Comparison of ENCODE assay signal across 29 cellular contexts in genomic region chr17:74392848-74393247, GRCh38. TPM values are rescaled to one million over a fixed set of nuclear protein-coding genes. Genes with fewer than 3 reads are reported as not detected.
DNase-seq lines count a peak whose midpoint lies in the region; ATAC-seq, FAIRE-seq and TF ChIP-seq lines count a peak whose summit lies in the region.
"Had no signal": no experiment of that assay in that cellular context is flagged by ENCODE, and none has a peak within 500 bp of the region (broad histone marks: within the 10 kb centered on the region; RNA-seq: fewer than 3 reads in every experiment).

No MANE protein-coding gene starts in this region.

- H3K4me3 ChIP-seq in Jurkat, Clone E6-1 (ENCODE audit: low read length), result no peak overlapping the region
- H3K4me3 ChIP-seq in K562, result no peak overlapping the region
- no peak overlapping the region for H3K4me3 ChIP-seq in thoracic aorta
- no peak overlapping the region for H3K4me3 ChIP-seq in left lung
- H3K4me3 ChIP-seq: HAP-1, lower lobe of right lung, prostate gland, SK-N-MC, skin epidermis had no signal

- no TSS peak for BruUV-seq in K562 (replicated peaks; lab: Mats Ljungman, UMichigan)

- intact Hi-C loops in K562 (cut with micrococcal nuclease) (no loop called here), left lung (cut with DNase I) (no loop called here)

- TF ChIP-seq RAD21 in K562 (CRISPR knock-in tag; conservative IDR thresholded peaks at IDR 0.05 in 1 of 2, IDR thresholded peaks at IDR 0.05 in 1 of 2), result no peak

- H3K27ac Mint-ChIP-seq in activated T-cell treated with anti-CD3 and anti-CD28 coated beads, Interleukin-2, amount 50 U/mL, for 72 hours, result no peak overlapping the region
- H3K27ac Mint-ChIP-seq: activated CD4-positive, alpha-beta T cell treated with anti-CD3 and anti-CD28 coated beads, Interleukin-2, amount 10 ng/mL, durations not matched to agents 7 days and 5 days; activated CD8-positive, alpha-beta memory T cell treated with anti-CD3 and anti-CD28 coated beads, Interleukin-2, amount 10 ng/mL, durations not matched to agents 7 days and 5 days; activated naive CD8-positive, alpha-beta T cell treated with anti-CD3 and anti-CD28 coated beads for 36 hours; activated T-helper 17 cell treated with anti-CD3 and anti-CD28 coated beads, Interleukin-2, amount 50 U/mL, for 72 hours; stimulated activated naive B cell treated with anti-CD40 and anti-IgM and Interleukin-4, amounts not matched to agents 10 μg/mL and 1 μg/mL and 100 μg/mL, for 72 hours had no signal

- CTCF ChIA-PET in K562 (lab: Yijun Ruan, JAX; ENCODE audit: low intra/inter-chr PET ratio), result interaction anchor here (1.5 kb wide), 1 partner anchor 14 kb away, joined by 3 read pairs; no protein-coding TSS in a partner anchor

- TF ChIP-seq EP300 in K562 (IDR thresholded peaks at IDR 0.05; ENCODE audit: low read length), result no peak

- peaks cover 6% of the 10 kb centered on the region for H3K27me3 Mint-ChIP-seq in activated T-cell treated with anti-CD3 and anti-CD28 coated beads, Interleukin-2, amount 50 U/mL, for 72 hours (ENCODE audit: low read depth)
- H3K27me3 Mint-ChIP-seq: activated naive CD8-positive, alpha-beta T cell treated with anti-CD3 and anti-CD28 coated beads for 36 hours; activated T-helper 17 cell treated with anti-CD3 and anti-CD28 coated beads, Interleukin-2, amount 50 U/mL, for 72 hours had no signal

- TF ChIP-seq POLR2A in K562 (conservative IDR thresholded peaks at IDR 0.05), result no peak

- 0% methylated on average over 5 of the region's 5 CpGs for WGBS in K562 (ENCODE audit: insufficient coverage, low coverage, missing lambda C conversion rate)

- H3K27me3 ChIP-seq in K562 (ENCODE audit: control insufficient read depth in 2 of 2, insufficient read depth in 2 of 2, low read length in 2 of 2) (peaks cover 12 to 17% of the 10 kb centered on the region in 2 experiments), thoracic aorta (replicated peaks; ENCODE audit: insufficient read depth) (no peaks in the 10 kb centered on the region), left lung (no peaks in the 10 kb centered on the region)

- in situ Hi-C loops in K562 (cut with MboI), result no loop called here

- H3K4me3 Mint-ChIP-seq in activated T-cell treated with anti-CD3 and anti-CD28 coated beads, Interleukin-2, amount 50 U/mL, for 72 hours, result no peak overlapping the region
- H3K4me3 Mint-ChIP-seq: activated CD4-positive, alpha-beta T cell treated with anti-CD3 and anti-CD28 coated beads, Interleukin-2, amount 10 ng/mL, durations not matched to agents 7 days and 5 days; activated CD8-positive, alpha-beta memory T cell treated with anti-CD3 and anti-CD28 coated beads, Interleukin-2, amount 10 ng/mL, durations not matched to agents 7 days and 5 days; activated naive CD8-positive, alpha-beta T cell treated with anti-CD3 and anti-CD28 coated beads for 36 hours; activated T-helper 17 cell treated with anti-CD3 and anti-CD28 coated beads, Interleukin-2, amount 50 U/mL, for 72 hours; stimulated activated naive B cell treated with anti-CD40 and anti-IgM and Interleukin-4, amounts not matched to agents 10 μg/mL and 1 μg/mL and 100 μg/mL, for 72 hours had no signal

- peak; percentile 52 for FAIRE-seq in K562 (lab: Jason Lieb, UNC)
- FAIRE-seq: RCC 7860 had no signal

- no peaks in the 10 kb centered on the region for H3K9me3 Mint-ChIP-seq in activated T-cell treated with anti-CD3 and anti-CD28 coated beads, Interleukin-2, amount 50 U/mL, for 72 hours
- H3K9me3 Mint-ChIP-seq: activated CD4-positive, alpha-beta T cell treated with anti-CD3 and anti-CD28 coated beads, Interleukin-2, amount 10 ng/mL, durations not matched to agents 7 days and 5 days; activated naive CD8-positive, alpha-beta T cell treated with anti-CD3 and anti-CD28 coated beads for 36 hours; activated T-helper 17 cell treated with anti-CD3 and anti-CD28 coated beads, Interleukin-2, amount 50 U/mL, for 72 hours; stimulated activated naive B cell treated with anti-CD40 and anti-IgM and Interleukin-4, amounts not matched to agents 10 μg/mL and 1 μg/mL and 100 μg/mL, for 72 hours had no signal

- ATAC-seq in K562 (peak; percentile 83), thoracic aorta (ENCODE audit: insufficient number of reproducible peaks, low FRiP score, low read depth) (no peak), left lung (no peak)
- no peak for ATAC-seq in activated T-cell treated with anti-CD3 and anti-CD28 coated beads, Interleukin-2, amount 50 U/mL, for 72 hours (replicated peaks in 1 of 2)
- ATAC-seq: activated CD8-positive, alpha-beta memory T cell treated with anti-CD3 and anti-CD28 coated beads, Interleukin-2, amount 10 ng/mL, durations not matched to agents 7 days and 5 days; activated T-helper 17 cell treated with anti-CD3 and anti-CD28 coated beads, Interleukin-2, amount 50 U/mL, for 72 hours; foreskin keratinocyte; lower lobe of right lung; stimulated activated naive B cell treated with anti-CD40 and anti-IgM and Interleukin-4, amounts not matched to agents 10 μg/mL and 1 μg/mL and 100 μg/mL, for 72 hours had no signal

- H3K9me3 ChIP-seq in K562 (replicated peaks; ENCODE audit: control insufficient read depth, insufficient read depth, low read depth, low read length) (no peaks in the 10 kb centered on the region; the same call in 1 of the 2 replicates), thoracic aorta (no peaks in the 10 kb centered on the region), left lung (no peaks in the 10 kb centered on the region)
- H3K9me3 ChIP-seq: HAP-1, lower lobe of right lung, prostate gland had no signal

- H3K36me3 ChIP-seq in K562 (ENCODE audit: control insufficient read depth, insufficient read depth, low read length), result no peaks in the 10 kb centered on the region
- H3K36me3 ChIP-seq in thoracic aorta, result no peaks in the 10 kb centered on the region
- H3K36me3 ChIP-seq in left lung, result no peaks in the 10 kb centered on the region
- H3K36me3 ChIP-seq: HAP-1, lower lobe of right lung, prostate gland had no signal

- H3K4me1 Mint-ChIP-seq in activated T-cell treated with anti-CD3 and anti-CD28 coated beads, Interleukin-2, amount 50 U/mL, for 72 hours (ENCODE audit: low read depth), result no peaks in the 10 kb centered on the region
- H3K4me1 Mint-ChIP-seq: activated CD4-positive, alpha-beta T cell treated with anti-CD3 and anti-CD28 coated beads, Interleukin-2, amount 10 ng/mL, durations not matched to agents 7 days and 5 days; activated CD8-positive, alpha-beta memory T cell treated with anti-CD3 and anti-CD28 coated beads, Interleukin-2, amount 10 ng/mL, durations not matched to agents 7 days and 5 days; activated naive CD8-positive, alpha-beta T cell treated with anti-CD3 and anti-CD28 coated beads for 36 hours; activated T-helper 17 cell treated with anti-CD3 and anti-CD28 coated beads, Interleukin-2, amount 50 U/mL, for 72 hours had no signal

- H3K4me1 ChIP-seq in K562 (replicated peaks in 1 of 2; ENCODE audit: control insufficient read depth in 2 of 2, insufficient read depth in 2 of 2, low read length in 2 of 2) (peaks cover 0 to 11% of the 10 kb centered on the region in 2 experiments; a peak in 3 of 5 replicates), thoracic aorta (ENCODE audit: control insufficient read depth in 1 of 2, low read depth in 2 of 2) (peaks cover 13 to 30% of the 10 kb centered on the region in 2 donors), left lung (no peaks in the 10 kb centered on the region)
- H3K4me1 ChIP-seq: foreskin keratinocyte, HAP-1, lower lobe of right lung, prostate gland had no signal

- H3K36me3 Mint-ChIP-seq in activated T-cell treated with anti-CD3 and anti-CD28 coated beads, Interleukin-2, amount 50 U/mL, for 72 hours (ENCODE audit: insufficient read depth in 2 of 2), result no peaks in the 10 kb centered on the region
- H3K36me3 Mint-ChIP-seq: activated CD8-positive, alpha-beta memory T cell treated with anti-CD3 and anti-CD28 coated beads, Interleukin-2, amount 10 ng/mL, durations not matched to agents 7 days and 5 days; activated naive CD8-positive, alpha-beta T cell treated with anti-CD3 and anti-CD28 coated beads for 36 hours; stimulated activated naive B cell treated with anti-CD40 and anti-IgM and Interleukin-4, amounts not matched to agents 10 μg/mL and 1 μg/mL and 100 μg/mL, for 72 hours had no signal

- H3K9ac ChIP-seq in K562 (ENCODE audit: insufficient read depth in 1 of 2, low read depth in 2 of 2, low read length in 2 of 2), result no peak overlapping the region

- no peaks in the 10 kb centered on the region for H3K79me2 ChIP-seq in K562 (ENCODE audit: control insufficient read depth, insufficient read depth, low read length)

- no peaks in the 10 kb centered on the region for H3K9me1 ChIP-seq in K562 (ENCODE audit: control insufficient read depth, insufficient read depth, low read length)

- DNase-seq in DMS 273 (lab: John Stamatoyannopoulos, UW; ENCODE audit: unreplicated experiment) (peak; percentile 54), DMS 273 treated with DMSO at 0.1 percent for 48 hours (lab: John Stamatoyannopoulos, UW) (no peak), K562 (ENCODE audit: extremely low read depth in 1 of 4, low spot score in 3 of 4) (peak; percentile 18 to 61 (median 44)), thoracic aorta (ENCODE audit: low spot score) (no peak), left lung (no peak)
- peak; percentile 38 for DNase-seq in Jurkat, Clone E6-1 (ENCODE audit: low read depth, low spot score)
- no peak for DNase-seq in activated T-cell treated with anti-CD3 and anti-CD28 coated beads, Interleukin-2, amount 50 U/mL, for 72 hours
- DNase-seq in activated effector memory CD4-positive, alpha-beta T cell treated with anti-CD3 and anti-CD28 coated beads, Interleukin-2, amount 50 U/mL, for 16 hours, result no peak
- DNase-seq: activated CD4-positive, alpha-beta T cell treated with anti-CD3 and anti-CD28 coated beads, Interleukin-2, amount 10 ng/mL, durations not matched to agents 7 days and 5 days; activated CD8-positive, alpha-beta memory T cell treated with anti-CD3 and anti-CD28 coated beads, Interleukin-2, amount 10 ng/mL, durations not matched to agents 7 days and 5 days; activated naive CD8-positive, alpha-beta T cell treated with anti-CD3 and anti-CD28 coated beads for 36 hours; AML-193; DND-41; effector CD8-positive, alpha-beta T cell; foreskin keratinocyte; islet precursor cell; Kasumi-1; lower lobe of right lung; NCI-H2029; stimulated activated naive B cell treated with anti-CD40 and anti-IgM and Interleukin-4, amounts not matched to agents 10 μg/mL and 1 μg/mL and 100 μg/mL, for 72 hours had no signal

- H3K4me2 ChIP-seq in K562 (ENCODE audit: insufficient read depth, low read length), result 0 out of 2 replicates have a peak overlapping the region, but pooled peaks have one; percentile 11

- POLR2A ChIA-PET in K562 (lab: Yijun Ruan, JAX), result no interaction called here

- no peaks in the 10 kb centered on the region for H4K20me1 ChIP-seq in K562 (replicated peaks; ENCODE audit: control insufficient read depth, insufficient read depth, low read length)

- TF ChIP-seq CTCF in K562 (IDR thresholded peaks at IDR 0.05 in 2 of 3, conservative IDR thresholded peaks at IDR 0.05 in 1 of 3; ENCODE audit: insufficient read depth in 2 of 3, low read depth in 1 of 3, low read length in 3 of 3), result no peak
- no peak for TF ChIP-seq CTCF in thoracic aorta (IDR thresholded peaks at IDR 0.05)
- no peak for TF ChIP-seq CTCF in left lung (IDR thresholded peaks at IDR 0.05)

- H2AFZ ChIP-seq in K562 (ENCODE audit: low read depth, low read length), result peak overlapping the region; percentile 62; the same call in 1 of the 2 replicates

- H3K27ac ChIP-seq in K562 (ENCODE audit: extremely low read depth, low read depth, low read length) (no peak overlapping the region), thoracic aorta (peak overlapping the region; percentile 15 to 37), left lung (no peak overlapping the region)
- H3K27ac ChIP-seq: 22Rv1, foreskin keratinocyte, lower lobe of right lung, prostate gland, SK-N-MC, skin epidermis had no signal

RNA-seq across cellular contexts. Expression of gene GPR142, which starts 25.5 kb away (rescaled TPM):
- not detected for polyA plus RNA-seq in Jurkat, Clone E6-1 (2012; ENCODE audit: insufficient read depth, insufficient read length)
- not detected in 2 replicates for total RNA-seq in K562 (2011; cell fraction: chromatin; rRNA removed; ENCODE audit: low replicate concordance)
- total RNA-seq in K562 (2011; cell fraction: nucleolus; rRNA removed), result not detected in 2 replicates
- total RNA-seq in K562 (2011; cell fraction: nucleoplasm; rRNA removed), result not detected in 2 replicates
- total RNA-seq in K562 (2014; rRNA removed) (not detected in 2 replicates), K562 (2014; rRNA removed; fragmentation: Illumina TruSeq; extraction: Trizol) (not detected in 2 replicates), K562 (2015; rRNA removed; fragmentation: Illumina TruSeq; extraction: Trizol) (not detected in 2 replicates), K562 (2021) (not detected in 2 replicates), thoracic aorta (not detected), left lung (not detected)
- polyA plus RNA-seq in K562 (2011; rRNA removed) (not detected in 2 replicates), K562 (2014; fragmentation: Illumina TruSeq; extraction: Trizol) (not detected in 2 replicates), K562 (2014; fragmentation: Nextera tagmentation; extraction: Ambion mirVana) (not detected), K562 (2014; rRNA removed) (not detected in 2 replicates)
- not detected in 2 replicates for polyA plus RNA-seq in K562 (2011; cell fraction: cytosol; rRNA removed)
- polyA plus RNA-seq in K562 (2011; cell fraction: nucleus; rRNA removed), result not detected in 2 replicates
- not detected in 2 replicates for polyA plus RNA-seq in K562 (2012)
- not detected in 2 replicates for polyA minus RNA-seq in K562 (2011; rRNA and poly(A)+ RNA removed)
- not detected in 2 replicates for polyA minus RNA-seq in K562 (2011; cell fraction: cytosol; rRNA and poly(A)+ RNA removed)
- polyA minus RNA-seq in K562 (2011; cell fraction: nucleus; rRNA and poly(A)+ RNA removed), result not detected in 2 replicates
- total RNA-seq in activated T-cell treated with anti-CD3 and anti-CD28 coated beads, Interleukin-2, amount 50 U/mL, for 72 hours, result not detected
- total RNA-seq: activated CD4-positive, alpha-beta T cell treated with anti-CD3 and anti-CD28 coated beads, Interleukin-2, amount 10 ng/mL, durations not matched to agents 7 days and 5 days; activated CD8-positive, alpha-beta memory T cell treated with anti-CD3 and anti-CD28 coated beads, Interleukin-2, amount 10 ng/mL, durations not matched to agents 7 days and 5 days; activated naive CD8-positive, alpha-beta T cell treated with anti-CD3 and anti-CD28 coated beads for 36 hours; activated T-helper 17 cell treated with anti-CD3 and anti-CD28 coated beads, Interleukin-2, amount 50 U/mL, for 72 hours; foreskin keratinocyte; lower lobe of right lung; T-helper 2 cell treated with Interferon-gamma antibody and Interleukin-4, amounts not matched to agents 100 ng/mL and 5 ng/mL, for 36 hours had no signal
- polyA plus RNA-seq: foreskin keratinocyte had no signal

RNA-seq across cellular contexts. Expression of gene BTBD17, which starts 31.2 kb away (rescaled TPM):
- polyA plus RNA-seq in Jurkat, Clone E6-1 (2012; ENCODE audit: insufficient read depth, insufficient read length), result not detected
- not detected in 2 replicates for total RNA-seq in K562 (2011; cell fraction: chromatin; rRNA removed; ENCODE audit: low replicate concordance)
- not detected in 2 replicates for total RNA-seq in K562 (2011; cell fraction: nucleolus; rRNA removed)
- total RNA-seq in K562 (2011; cell fraction: nucleoplasm; rRNA removed), result not detected in 2 replicates
- total RNA-seq in K562 (2014; rRNA removed) (not detected in 2 replicates), K562 (2014; rRNA removed; fragmentation: Illumina TruSeq; extraction: Trizol) (not detected in 2 replicates), K562 (2015; rRNA removed; fragmentation: Illumina TruSeq; extraction: Trizol) (not detected in 2 replicates), K562 (2021) (not detected in 2 replicates), thoracic aorta (not detected), left lung (not detected)
- polyA plus RNA-seq in K562 (2011; rRNA removed) (not detected in 2 replicates), K562 (2014; fragmentation: Illumina TruSeq; extraction: Trizol) (not detected in 2 replicates), K562 (2014; fragmentation: Nextera tagmentation; extraction: Ambion mirVana) (not detected), K562 (2014; rRNA removed) (not detected in 2 replicates)
- polyA plus RNA-seq in K562 (2011; cell fraction: cytosol; rRNA removed), result not detected in 2 replicates
- not detected in 2 replicates for polyA plus RNA-seq in K562 (2011; cell fraction: nucleus; rRNA removed)
- not detected in 2 replicates for polyA plus RNA-seq in K562 (2012)
- not detected in 2 replicates for polyA minus RNA-seq in K562 (2011; rRNA and poly(A)+ RNA removed)
- not detected in 2 replicates for polyA minus RNA-seq in K562 (2011; cell fraction: cytosol; rRNA and poly(A)+ RNA removed)
- polyA minus RNA-seq in K562 (2011; cell fraction: nucleus; rRNA and poly(A)+ RNA removed), result not detected in 2 replicates
- not detected for total RNA-seq in activated T-cell treated with anti-CD3 and anti-CD28 coated beads, Interleukin-2, amount 50 U/mL, for 72 hours
- total RNA-seq: activated CD4-positive, alpha-beta T cell treated with anti-CD3 and anti-CD28 coated beads, Interleukin-2, amount 10 ng/mL, durations not matched to agents 7 days and 5 days; activated CD8-positive, alpha-beta memory T cell treated with anti-CD3 and anti-CD28 coated beads, Interleukin-2, amount 10 ng/mL, durations not matched to agents 7 days and 5 days; activated naive CD8-positive, alpha-beta T cell treated with anti-CD3 and anti-CD28 coated beads for 36 hours; activated T-helper 17 cell treated with anti-CD3 and anti-CD28 coated beads, Interleukin-2, amount 50 U/mL, for 72 hours; foreskin keratinocyte; lower lobe of right lung; prostate gland; T-helper 2 cell treated with Interferon-gamma antibody and Interleukin-4, amounts not matched to agents 100 ng/mL and 5 ng/mL, for 36 hours had no signal
- polyA plus RNA-seq: esophagus, foreskin keratinocyte had no signal

RNA-seq across cellular contexts. Expression of gene GPRC5C, which starts 39.0 kb away (rescaled TPM):
- polyA plus RNA-seq in Jurkat, Clone E6-1 (2012; ENCODE audit: insufficient read depth, insufficient read length), result 1.9 TPM
- total RNA-seq in K562 (2011; cell fraction: chromatin; rRNA removed; ENCODE audit: low replicate concordance), result 2.8 and 8.7 TPM in 2 replicates
- total RNA-seq in K562 (2011; cell fraction: nucleolus; rRNA removed), result 8.9 and 15.5 TPM in 2 replicates
- total RNA-seq in K562 (2011; cell fraction: nucleoplasm; rRNA removed), result 4.5 and 7.9 TPM in 2 replicates
- total RNA-seq in K562 (2014; rRNA removed), result 6.5 and 7.6 TPM in 2 replicates
- total RNA-seq in K562 (2014; rRNA removed; fragmentation: Illumina TruSeq; extraction: Trizol), result 1.1 and 1.6 TPM in 2 replicates
- total RNA-seq in K562 (2015; rRNA removed; fragmentation: Illumina TruSeq; extraction: Trizol), result 4.1 and 4.4 TPM in 2 replicates
- 6.4 and 7.8 TPM in 2 replicates for total RNA-seq in K562 (2021)
- 9.0 and 85.5 TPM in 2 replicates for polyA plus RNA-seq in K562 (2011; rRNA removed)
- polyA plus RNA-seq in K562 (2011; cell fraction: cytosol; rRNA removed), result 26.1 and 77.2 TPM in 2 replicates
- 13.3 and 92.4 TPM in 2 replicates for polyA plus RNA-seq in K562 (2011; cell fraction: nucleus; rRNA removed)
- polyA plus RNA-seq in K562 (2012), result 8.7 and 24.4 TPM in 2 replicates
- polyA plus RNA-seq in K562 (2014; fragmentation: Illumina TruSeq; extraction: Trizol), result 2.1 and 4.1 TPM in 2 replicates
- polyA plus RNA-seq in K562 (2014; fragmentation: Nextera tagmentation; extraction: Ambion mirVana), result under 1 TPM; 0.28 to 0.41 TPM
- 5.9 and 9.6 TPM in 2 replicates for polyA plus RNA-seq in K562 (2014; rRNA removed)
- polyA minus RNA-seq in K562 (2011; rRNA and poly(A)+ RNA removed), result 4.1 and 15.3 TPM in 2 replicates
- 7.9 and 36.4 TPM in 2 replicates for polyA minus RNA-seq in K562 (2011; cell fraction: cytosol; rRNA and poly(A)+ RNA removed)
- 4.0 and 28.7 TPM in 2 replicates for polyA minus RNA-seq in K562 (2011; cell fraction: nucleus; rRNA and poly(A)+ RNA removed)
- 10 to 100 TPM; 56.0 to 67.0 TPM for total RNA-seq in thoracic aorta
- total RNA-seq in activated T-cell treated with anti-CD3 and anti-CD28 coated beads, Interleukin-2, amount 50 U/mL, for 72 hours, result 1 to 10 TPM; 1.3 to 2.3 TPM
- 100 to 1,000 TPM in 1 of 2 donors, 10 to 100 TPM in 1; 47.8 to 107 TPM for total RNA-seq in left lung
- total RNA-seq: activated CD4-positive, alpha-beta T cell treated with anti-CD3 and anti-CD28 coated beads, Interleukin-2, amount 10 ng/mL, durations not matched to agents 7 days and 5 days; activated CD8-positive, alpha-beta memory T cell treated with anti-CD3 and anti-CD28 coated beads, Interleukin-2, amount 10 ng/mL, durations not matched to agents 7 days and 5 days; T-helper 2 cell treated with Interferon-gamma antibody and Interleukin-4, amounts not matched to agents 100 ng/mL and 5 ng/mL, for 36 hours had no signal

Comparison
In these comparisons a context has a peak if more than half of its experiments do, and no peak if none do; other contexts are left out.
1. DNase-seq: peak in DMS 273 (single experiment), Jurkat, Clone E6-1 (single experiment) and K562 (4 of 4); none in DMS 273 treated with DMSO at 0.1 percent for 48 hours (single experiment), thoracic aorta (single experiment), activated T-cell treated with anti-CD3 and anti-CD28 coated beads, Interleukin-2, amount 50 U/mL, for 72 hours (0 of 2), activated effector memory CD4-positive, alpha-beta T cell treated with anti-CD3 and anti-CD28 coated beads, Interleukin-2, amount 50 U/mL, for 16 hours (single experiment) and left lung (0 of 2).
2. H3K27ac ChIP-seq: peak in thoracic aorta (2 of 2); none in K562 (single experiment) and left lung (0 of 2).